ENCODE assay signal across 8 cellular contexts in the genomic region with DNA sequence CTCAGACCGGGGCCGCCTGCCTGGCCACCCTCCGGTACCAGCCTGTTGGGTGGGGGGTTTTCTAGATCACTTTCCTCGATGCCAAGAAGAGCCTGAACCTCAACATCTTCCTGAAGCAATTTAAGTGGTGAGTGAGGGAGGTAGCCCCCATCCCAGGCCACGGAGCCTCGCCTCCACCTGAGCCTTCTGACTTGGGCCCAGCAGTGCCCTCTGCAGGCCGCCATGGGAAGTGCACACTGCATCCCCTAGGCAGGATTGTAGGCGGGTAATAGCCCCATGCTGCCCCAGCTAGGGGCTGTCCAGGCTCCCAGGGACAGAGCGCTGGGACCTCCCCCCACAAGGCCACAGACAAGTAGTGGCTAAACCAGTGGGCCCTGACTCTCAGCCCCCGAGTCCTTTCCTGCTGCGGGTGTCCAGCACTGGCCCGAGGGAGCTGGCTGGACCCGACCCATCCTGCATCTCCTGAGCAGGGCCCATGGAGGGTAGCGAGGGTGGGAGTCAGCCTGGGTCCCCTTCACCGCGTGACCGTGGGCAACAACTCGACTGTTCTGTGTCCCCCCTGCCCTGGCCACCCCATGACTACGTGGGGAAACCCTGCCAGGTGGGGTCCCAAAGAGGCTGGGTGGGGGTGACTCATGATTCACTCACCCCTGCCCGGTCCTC. TPM values are rescaled to one million over a fixed set of nuclear protein-coding genes. Genes with fewer than 3 reads are reported as not detected.
A peak's percentile ranks its signal among the peaks of the same experiment; 100 is the strongest.
DNase-seq lines count a peak whose midpoint lies in the region; ATAC-seq, FAIRE-seq and TF ChIP-seq lines count a peak whose summit lies in the region.

No MANE protein-coding gene starts in this region.

- peak; percentile 58 for ATAC-seq in GM18498 (IDR thresholded peaks at IDR 0.05; ENCODE audit: unreplicated experiment)

- H3K9me3 ChIP-seq in WERI-Rb-1 (ENCODE audit: severe bottlenecking) = no peaks in the 10 kb centered on the region

- TF ChIP-seq CTCF in AG04449 (IDR thresholded peaks at IDR 0.05; ENCODE audit: insufficient read depth, low read length, missing control alignments) (peak; percentile 95), WERI-Rb-1 (IDR thresholded peaks at IDR 0.05; ENCODE audit: low read depth, low read length) (peak; percentile 95), kidney epithelial cell (IDR thresholded peaks at IDR 0.05; ENCODE audit: insufficient read depth, low read length, poor library complexity, severe bottlenecking) (peak; percentile 98)

- no peak for DNase-seq in AG04449 (ENCODE audit: low read depth, low spot score)
- DNase-seq in NCI-H1092 (lab: John Stamatoyannopoulos, UW) = peak; percentile 30
- peak; percentile 78 for DNase-seq in WERI-Rb-1
- peak; percentile 74 to 98 for DNase-seq in T47D (ENCODE audit: low read depth in 1 of 2, low spot score in 1 of 2)
- DNase-seq in kidney epithelial cell (ENCODE audit: low read depth) = no peak
- DNase-seq in stimulated activated CD4-positive, alpha-beta T cell treated with anti-CD3 and anti-CD28 coated beads, Interleukin-4, amount 100 ng/mL, for 24 hours = peak; percentile 76
- DNase-seq in RCC 7860 (ENCODE audit: low spot score) = no peak

- H3K36me3 ChIP-seq in WERI-Rb-1 (peaks cover 41% of the 10 kb centered on the region), kidney epithelial cell (ENCODE audit: control insufficient read depth, insufficient read depth, low read length) (peaks cover 2% of the 10 kb centered on the region)

- no peaks in the 10 kb centered on the region for H3K27me3 ChIP-seq in WERI-Rb-1 (ENCODE audit: insufficient read depth, low read depth, severe bottlenecking)
- no peaks in the 10 kb centered on the region for H3K27me3 ChIP-seq in kidney epithelial cell (ENCODE audit: control insufficient read depth, insufficient read depth, low read length)

- CTCF ChIA-PET in AG04449 (lab: Yijun Ruan, JAX) = interaction anchor here (0.6 to 6.7 kb wide), 25 partner anchors 8 to 631 kb away, joined by 3 to 61 read pairs (median 4); a partner anchor contains a TSS

- FAIRE-seq in RCC 7860 (lab: Jason Lieb, UNC) = no peak

- in situ Hi-C loops in T47D (cut with HindIII; ENCODE audit: low pct_unique_long_range_greater_than_20kb, low sequenced_read_pairs) = no loop called here

- POLR2A ChIA-PET in AG04449 (lab: Yijun Ruan, JAX) = interaction anchor here (1.0 kb wide), 1 partner anchor 10 kb away, joined by 3 read pairs; no protein-coding TSS in a partner anchor

- no peak overlapping the region for H3K27ac ChIP-seq in WERI-Rb-1

- no peak overlapping the region for H3K4me3 ChIP-seq in AG04449 (ENCODE audit: low read depth, low read length)
- H3K4me3 ChIP-seq in WERI-Rb-1 (ENCODE audit: low read depth, low read length) = no peak overlapping the region
- H3K4me3 ChIP-seq in kidney epithelial cell (ENCODE audit: low read depth, low read length) = no peak overlapping the region

RNA-seq across cellular contexts. Expression of a gene that starts 15.3 kb away (rescaled TPM):
- 3.4 and 10.3 TPM in 2 replicates for total RNA-seq in kidney epithelial cell

RNA-seq across cellular contexts. Expression of a gene that starts 19.3 kb away (rescaled TPM):
- 109 and 131 TPM in 2 replicates for total RNA-seq in kidney epithelial cell

RNA-seq across cellular contexts. Expression of a gene that starts 44.2 kb away (rescaled TPM):
- 222 and 235 TPM in 2 replicates for total RNA-seq in kidney epithelial cell

Comparison
In these comparisons a context has a peak if more than half of its experiments do, and no peak if none do; other contexts are left out.
1. DNase-seq: peak in NCI-H1092 (single experiment), WERI-Rb-1 (single experiment), T47D (2 of 2) and stimulated activated CD4-positive, alpha-beta T cell treated with anti-CD3 and anti-CD28 coated beads, Interleukin-4, amount 100 ng/mL, for 24 hours (single experiment); none in AG04449 (single experiment), kidney epithelial cell (single experiment) and RCC 7860 (single experiment).
2. Peak in every context shown above with its lines, with median percentiles within 50 percentile points of each other: CTCF ChIP-seq.